Comparison of ENCODE assay signal across 14 cellular contexts in genomic region chr16:75695708-75696107, GRCh38. TPM values are rescaled to one million over a fixed set of nuclear protein-coding genes. Genes with fewer than 3 reads are reported as not detected.
DNase-seq lines count a peak whose midpoint lies in the region; ATAC-seq and TF ChIP-seq lines count a peak whose summit lies in the region.
"Had no signal": no experiment of that assay in that cellular context is flagged by ENCODE, and none has a peak within 500 bp of the region (broad histone marks: within the 10 kb centered on the region; RNA-seq: fewer than 3 reads in every experiment).

No MANE protein-coding gene starts in this region.

- H2BK5ac ChIP-seq in IMR-90 (ENCODE audit: low read depth, low read length, poor library complexity, severe bottlenecking) (no peak overlapping the region), mesendoderm (ENCODE audit: low read length) (no peak overlapping the region)

- no peak for TF ChIP-seq RAD21 in IMR-90 (IDR thresholded peaks at IDR 0.05; ENCODE audit: low read length)

- H3K79me1 ChIP-seq in IMR-90 (ENCODE audit: low read depth in 1 of 2, low read length in 2 of 2) (no peaks in the 10 kb centered on the region), mesendoderm (ENCODE audit: low read length) (no peaks in the 10 kb centered on the region)

- H3K4ac ChIP-seq in IMR-90 (ENCODE audit: low read depth, low read length) (no peak overlapping the region), mesendoderm (ENCODE audit: low read depth, low read length) (no peak overlapping the region)

- CTCF ChIA-PET in IMR-90 (lab: Yijun Ruan, JAX): no interaction called here

- WGBS in IMR-90 (ENCODE audit: extremely low coverage in 2 of 2, insufficient read length in 1 of 2), 2 experiments: no CpG with 5 or more reads among the region's 6 CpGs
- no CpG with 5 or more reads among the region's 6 CpGs for WGBS in mesendoderm (ENCODE audit: extremely low coverage, insufficient coverage, low lambda C conversion rate)
- 79 to 80% (median 80%) methylated on average over 6 of the region's 6 CpGs for WGBS in psoas muscle, 3 donors
- 85 to 88% methylated on average over 6 of the region's 6 CpGs for WGBS in tibial nerve, 2 donors

- no peak overlapping the region for H3K4me2 ChIP-seq in IMR-90 (ENCODE audit: low read depth, low read length)
- no peak overlapping the region for H3K4me2 ChIP-seq in SU-DHL-6 (ENCODE audit: low read depth, low read length, poor library complexity, severe bottlenecking)
- no peak overlapping the region for H3K4me2 ChIP-seq in mesendoderm (ENCODE audit: low read length)

- H2AK5ac ChIP-seq in IMR-90 (ENCODE audit: low read depth, low read length): no peak overlapping the region
- no peak overlapping the region for H2AK5ac ChIP-seq in mesendoderm (ENCODE audit: low read length)

- in situ Hi-C loops in IMR-90 (cut with MboI; ENCODE audit: low sequenced_read_pairs): no loop called here

- H4K8ac ChIP-seq in IMR-90 (ENCODE audit: low read depth in 2 of 2, low read length in 2 of 2) (no peak overlapping the region), mesendoderm (ENCODE audit: low read depth, low read length) (no peak overlapping the region)

- no peak overlapping the region for H2BK20ac ChIP-seq in IMR-90 (ENCODE audit: low read depth, low read length)

- H3F3A ChIP-seq in SU-DHL-6 (ENCODE audit: insufficient read depth): no peaks in the 10 kb centered on the region

- H3K9me1 ChIP-seq in IMR-90 (ENCODE audit: insufficient read depth, low read length): no peaks in the 10 kb centered on the region

- H3K14ac ChIP-seq in IMR-90 (replicated peaks; ENCODE audit: low read depth, low read length): no peak overlapping the region

- H3K9me2 ChIP-seq in SU-DHL-6 (replicated peaks; ENCODE audit: insufficient read depth, low read length): no peaks in the 10 kb centered on the region

- no peak for TF ChIP-seq EP300 in tibial nerve (IDR thresholded peaks at IDR 0.05)

- H3K9me3 ChIP-seq in IMR-90 (ENCODE audit: control insufficient read depth, insufficient read depth, low read length) (no peaks in the 10 kb centered on the region), SU-DHL-6 (ENCODE audit: insufficient read depth, low read length) (no peaks in the 10 kb centered on the region), psoas muscle (no peaks in the 10 kb centered on the region), tibial nerve (no peaks in the 10 kb centered on the region)
- H3K9me3 ChIP-seq: esophagus squamous epithelium, testis had no signal

- no peak overlapping the region for H3K56ac ChIP-seq in IMR-90 (ENCODE audit: extremely low read depth, insufficient read depth, low read length)
- no peak overlapping the region for H3K56ac ChIP-seq in mesendoderm (ENCODE audit: low read length)

- H2AK9ac ChIP-seq in IMR-90 (replicated peaks; ENCODE audit: low read depth, low read length, poor library complexity): no peak overlapping the region

- no peak overlapping the region for H3K23ac ChIP-seq in IMR-90 (ENCODE audit: low read depth, low read length)
- H3K23ac ChIP-seq in mesendoderm (ENCODE audit: low read length): no peak overlapping the region

- no peak overlapping the region for H3K27ac ChIP-seq in IMR-90 (ENCODE audit: insufficient read depth, low read length)
- no peak overlapping the region for H3K27ac ChIP-seq in SU-DHL-6 (ENCODE audit: low read depth, low read length)
- no peak overlapping the region for H3K27ac ChIP-seq in mesendoderm (ENCODE audit: low read depth, low read length)
- no peak overlapping the region for H3K27ac ChIP-seq in psoas muscle
- H3K27ac ChIP-seq in tibial nerve: no peak overlapping the region
- H3K27ac ChIP-seq: esophagus squamous epithelium, SK-N-MC, testis had no signal

- H2BK15ac ChIP-seq in IMR-90 (ENCODE audit: low read depth, low read length) (no peak overlapping the region), mesendoderm (replicated peaks; ENCODE audit: low read depth) (no peak overlapping the region)

- H4K20me1 ChIP-seq in IMR-90 (ENCODE audit: insufficient read depth, low read length): no peaks in the 10 kb centered on the region
- H4K20me1 ChIP-seq in SU-DHL-6 (ENCODE audit: low read depth, low read length): no peaks in the 10 kb centered on the region

- no peak overlapping the region for H3K9ac ChIP-seq in IMR-90 (ENCODE audit: low read depth, low read length)
- H3K9ac ChIP-seq in SU-DHL-6 (ENCODE audit: low read length): no peak overlapping the region
- H3K9ac ChIP-seq in mesendoderm (ENCODE audit: low read length): no peak overlapping the region

- POLR2A ChIA-PET in IMR-90 (lab: Charles Lee; ENCODE audit: unreplicated experiment): no interaction called here

- H4K5ac ChIP-seq in IMR-90 (ENCODE audit: low read depth, low read length) (no peak overlapping the region), mesendoderm (ENCODE audit: low read length) (no peak overlapping the region)

- DNase-seq in GM06990 (ENCODE audit: extremely low read depth, insufficient read length) (no peak), IMR-90 (no peak), mesendoderm (peak; percentile 44), psoas muscle (no peak), tibial nerve (ENCODE audit: low spot score in 2 of 2) (no peak), dedifferentiated amniotic fluid mesenchymal stem cell (ENCODE audit: extremely low spot score) (no peak)
- DNase-seq: activated CD4-positive, alpha-beta T cell treated with anti-CD3 and anti-CD28 coated beads for 48 hours; caudate nucleus; esophagus squamous epithelium; NCI-H1092; NCI-H524 treated with DMSO at 0.1 percent for 48 hours; testis had no signal

- H3K18ac ChIP-seq in IMR-90 (ENCODE audit: low read depth, low read length) (no peak overlapping the region), mesendoderm (ENCODE audit: low read length) (no peak overlapping the region)

- no peak overlapping the region for H2BK120ac ChIP-seq in IMR-90 (ENCODE audit: low read depth, low read length)
- no peak overlapping the region for H2BK120ac ChIP-seq in mesendoderm (ENCODE audit: low read depth, low read length)

- H3K79me2 ChIP-seq in SU-DHL-6 (ENCODE audit: insufficient read depth, low read length) (no peaks in the 10 kb centered on the region), mesendoderm (ENCODE audit: control insufficient read depth, insufficient read depth, low read length) (no peaks in the 10 kb centered on the region)

- no peak overlapping the region for H3K4me3 ChIP-seq in GM06990 (replicated peaks; ENCODE audit: low read depth, low read length)
- H3K4me3 ChIP-seq in IMR-90 (ENCODE audit: insufficient read depth, low read depth, low read length): no peak overlapping the region
- no peak overlapping the region for H3K4me3 ChIP-seq in SU-DHL-6 (ENCODE audit: insufficient read depth, low read length, poor library complexity, severe bottlenecking)
- H3K4me3 ChIP-seq in mesendoderm (ENCODE audit: low read length): no peak overlapping the region
- H3K4me3 ChIP-seq in psoas muscle: no peak overlapping the region
- no peak overlapping the region for H3K4me3 ChIP-seq in tibial nerve
- H3K4me3 ChIP-seq: esophagus squamous epithelium, SK-N-MC, testis had no signal

- TF ChIP-seq CTCF in GM06990 (IDR thresholded peaks at IDR 0.05; ENCODE audit: insufficient read depth, low read length, poor library complexity, severe bottlenecking) (peak; percentile 25), IMR-90 (conservative IDR thresholded peaks at IDR 0.05; ENCODE audit: low read depth, low read length) (0 out of 2 replicates have a peak, but pooled peaks have one; percentile 6), SU-DHL-6 (IDR thresholded peaks at IDR 0.05; ENCODE audit: insufficient read depth, low read length, poor library complexity, severe bottlenecking) (peak; percentile 36), psoas muscle (IDR thresholded peaks at IDR 0.05) (no peak), tibial nerve (IDR thresholded peaks at IDR 0.05) (no peak)

- no peaks in the 10 kb centered on the region for H3K36me3 ChIP-seq in GM06990 (ENCODE audit: control insufficient read depth, insufficient read depth, low read length)
- H3K36me3 ChIP-seq in IMR-90 (ENCODE audit: control insufficient read depth, insufficient read depth, low read length): no peaks in the 10 kb centered on the region
- no peaks in the 10 kb centered on the region for H3K36me3 ChIP-seq in SU-DHL-6 (ENCODE audit: low read length)
- no peaks in the 10 kb centered on the region for H3K36me3 ChIP-seq in mesendoderm (ENCODE audit: control insufficient read depth, insufficient read depth, low read length)
- H3K36me3 ChIP-seq in psoas muscle (ENCODE audit: insufficient read depth in 1 of 2, low read depth in 1 of 2): no peaks in the 10 kb centered on the region
- H3K36me3 ChIP-seq in tibial nerve: no peaks in the 10 kb centered on the region
- H3K36me3 ChIP-seq: esophagus squamous epithelium had no signal

- dilution Hi-C loops in IMR-90 (cut with HindIII; ENCODE audit: low sequenced_read_pairs, unreplicated experiment): no loop called here

- no peak for TF ChIP-seq POLR2A in IMR-90 (IDR thresholded peaks at IDR 0.05; ENCODE audit: low read depth, low read length)
- TF ChIP-seq POLR2A in tibial nerve (IDR thresholded peaks at IDR 0.05): no peak

- H3K27me3 ChIP-seq in GM06990 (replicated peaks; ENCODE audit: control insufficient read depth, insufficient read depth, low read length) (no peaks in the 10 kb centered on the region; the same call in 1 of the 2 replicates), IMR-90 (ENCODE audit: control insufficient read depth, insufficient read depth, low read length) (no peaks in the 10 kb centered on the region; the same call in 1 of the 2 replicates), SU-DHL-6 (ENCODE audit: low read length) (no peaks in the 10 kb centered on the region), mesendoderm (ENCODE audit: insufficient read depth, low read length, poor library complexity) (no peaks in the 10 kb centered on the region), psoas muscle (ENCODE audit: insufficient read depth in 3 of 3, low read length in 2 of 3) (no peaks in the 10 kb centered on the region), tibial nerve (no peaks in the 10 kb centered on the region)
- H3K27me3 ChIP-seq: esophagus squamous epithelium, testis had no signal

- intact Hi-C loops in IMR-90 (cut with micrococcal nuclease): no loop called here
- intact Hi-C loops in psoas muscle (cut with DNase I): no loop called here

- BruUV-seq in IMR-90 (replicated peaks; lab: Mats Ljungman, UMichigan): no TSS peak

- no peak overlapping the region for H4K91ac ChIP-seq in IMR-90 (ENCODE audit: insufficient read depth, low read depth, low read length)

- no peak for ATAC-seq in IMR-90 (ENCODE audit: low read depth)
- no peak for ATAC-seq in psoas muscle

- H2AFZ ChIP-seq in IMR-90 (replicated peaks; ENCODE audit: low read length, poor library complexity) (no peak overlapping the region), SU-DHL-6 (ENCODE audit: low read depth, low read length, severe bottlenecking) (no peak overlapping the region)

- no peaks in the 10 kb centered on the region for H3K4me1 ChIP-seq in IMR-90 (ENCODE audit: control insufficient read depth, insufficient read depth, low read length)
- H3K4me1 ChIP-seq in mesendoderm (ENCODE audit: control insufficient read depth, low read depth, low read length): no peaks in the 10 kb centered on the region
- H3K4me1 ChIP-seq in psoas muscle: no peaks in the 10 kb centered on the region
- no peaks in the 10 kb centered on the region for H3K4me1 ChIP-seq in tibial nerve
- H3K4me1 ChIP-seq: esophagus squamous epithelium, testis had no signal

RNA-seq across cellular contexts. Expression of gene DUXB, which starts 5.6 kb away (rescaled TPM):
- total RNA-seq in IMR-90 (2012; rRNA removed): not detected in 2 replicates
- polyA plus RNA-seq in IMR-90 (2012; rRNA removed): not detected in 2 replicates
- polyA plus RNA-seq in IMR-90 (2012; cell fraction: cytosol; rRNA removed): not detected in 2 replicates
- polyA plus RNA-seq in IMR-90 (2012; cell fraction: nucleus; rRNA removed; ENCODE audit: low replicate concordance): not detected in 2 replicates
- polyA plus RNA-seq in mesendoderm (2013, experiment 1 of 2): 0.03 TPM
- polyA plus RNA-seq in mesendoderm (2013, experiment 2 of 2): not detected
- total RNA-seq in psoas muscle: not detected
- not detected for polyA plus RNA-seq in psoas muscle
- total RNA-seq in tibial nerve: not detected
- total RNA-seq: esophagus squamous epithelium, testis had no signal

RNA-seq across cellular contexts. Expression of gene CPHXL2, which starts 18.9 kb away (rescaled TPM):
- total RNA-seq in IMR-90 (2012; rRNA removed): not detected in 2 replicates
- polyA plus RNA-seq in IMR-90 (2012; rRNA removed): not detected in 2 replicates
- polyA plus RNA-seq in IMR-90 (2012; cell fraction: cytosol; rRNA removed): not detected in 2 replicates
- polyA plus RNA-seq in IMR-90 (2012; cell fraction: nucleus; rRNA removed; ENCODE audit: low replicate concordance): not detected in 2 replicates
- polyA plus RNA-seq in mesendoderm (2013, experiment 1 of 2): not detected
- not detected for polyA plus RNA-seq in mesendoderm (2013, experiment 2 of 2)
- total RNA-seq in psoas muscle: not detected
- not detected for polyA plus RNA-seq in psoas muscle
- not detected for total RNA-seq in tibial nerve
- total RNA-seq: esophagus squamous epithelium had no signal

RNA-seq across cellular contexts. Expression of gene CPHXL, which starts 30.6 kb away (rescaled TPM):
- not detected in 2 replicates for total RNA-seq in IMR-90 (2012; rRNA removed)
- polyA plus RNA-seq in IMR-90 (2012; rRNA removed): not detected in 2 replicates
- polyA plus RNA-seq in IMR-90 (2012; cell fraction: cytosol; rRNA removed): not detected in 2 replicates
- polyA plus RNA-seq in IMR-90 (2012; cell fraction: nucleus; rRNA removed; ENCODE audit: low replicate concordance): not detected in 2 replicates
- not detected for polyA plus RNA-seq in mesendoderm (2013, experiment 1 of 2)
- polyA plus RNA-seq in mesendoderm (2013, experiment 2 of 2): not detected
- total RNA-seq in psoas muscle: not detected
- polyA plus RNA-seq in psoas muscle: not detected
- total RNA-seq in tibial nerve: not detected
- total RNA-seq: esophagus squamous epithelium had no signal

RNA-seq across cellular contexts. Expression of gene TERF2IP, which starts 48.1 kb away (rescaled TPM):
- 15.4 and 25.6 TPM in 2 replicates for total RNA-seq in IMR-90 (2012; rRNA removed)
- 32.5 and 35.2 TPM in 2 replicates for polyA plus RNA-seq in IMR-90 (2012; rRNA removed)
- 24.6 and 30.8 TPM in 2 replicates for polyA plus RNA-seq in IMR-90 (2012; cell fraction: cytosol; rRNA removed)
- polyA plus RNA-seq in IMR-90 (2012; cell fraction: nucleus; rRNA removed; ENCODE audit: low replicate concordance): 19.4 and 22.6 TPM in 2 replicates
- polyA plus RNA-seq in mesendoderm (2013, experiment 1 of 2): 12.2 TPM
- 11.7 TPM for polyA plus RNA-seq in mesendoderm (2013, experiment 2 of 2)
- 10 to 100 TPM; 48.0 to 59.0 (median 56.6) TPM for total RNA-seq in psoas muscle
- 10 to 100 TPM; 29.8 to 56.5 (median 45.8) TPM for polyA plus RNA-seq in psoas muscle
- total RNA-seq in tibial nerve: 100 to 1,000 TPM in 3 of 4 donors, 10 to 100 TPM in 1; 87.0 to 127 (median 120) TPM

RNA-seq across cellular contexts. Expression of gene KARS1, which starts 48.2 kb away (rescaled TPM):
- total RNA-seq in IMR-90 (2012; rRNA removed) (228 and 229 TPM in 2 replicates), psoas muscle (100 to 1,000 TPM; 162 to 185 (median 178) TPM), tibial nerve (100 to 1,000 TPM in 1 of 4 donors, 10 to 100 TPM in 3; 75.5 to 104 (median 93.5) TPM)
- polyA plus RNA-seq in IMR-90 (2012; rRNA removed) (111 and 122 TPM in 2 replicates), psoas muscle (100 to 1,000 TPM; 172 to 232 (median 208) TPM)
- 35.8 and 53.7 TPM in 2 replicates for polyA plus RNA-seq in IMR-90 (2012; cell fraction: cytosol; rRNA removed)
- polyA plus RNA-seq in IMR-90 (2012; cell fraction: nucleus; rRNA removed; ENCODE audit: low replicate concordance): 16.1 and 76.9 TPM in 2 replicates
- polyA plus RNA-seq in mesendoderm (2013, experiment 1 of 2): 182 TPM
- 183 TPM for polyA plus RNA-seq in mesendoderm (2013, experiment 2 of 2)

Comparison
In these comparisons a context has a peak if more than half of its experiments do, and no peak if none do; other contexts are left out.
1. CTCF ChIP-seq: peak in GM06990 (single experiment), IMR-90 (single experiment) and SU-DHL-6 (single experiment); none in psoas muscle (single experiment) and tibial nerve (0 of 5).